ENCODE assay signal across 19 cellular contexts in genomic region chr4:121397941-121398601, GRCh38. TPM values are rescaled to one million over a fixed set of nuclear protein-coding genes. Genes with fewer than 3 reads are reported as not detected.
DNase-seq lines count a peak whose midpoint lies in the region; ATAC-seq and TF ChIP-seq lines count a peak whose summit lies in the region.
"Had no signal": no experiment of that assay in that cellular context is flagged by ENCODE, and none has a peak within 500 bp of the region (broad histone marks: within the 10 kb centered on the region; RNA-seq: fewer than 3 reads in every experiment).

No MANE protein-coding gene starts in this region.

- POLR2A ChIA-PET in GM10248 (lab: Yijun Ruan, JAX): no interaction called here

- H3K9ac ChIP-seq in stomach smooth muscle (ENCODE audit: low read length in 2 of 2): no peak overlapping the region

- no peak for TF ChIP-seq CTCF in VCaP (conservative IDR thresholded peaks at IDR 0.05)
- TF ChIP-seq CTCF in GM10248 (IDR thresholded peaks at IDR 0.05; ENCODE audit: control extremely low read depth, extremely low read depth, low read depth, missing control alignments): no peak

- H3K4me1 ChIP-seq in stomach smooth muscle (ENCODE audit: control insufficient read depth, insufficient read depth, low read length): peaks cover 5% of the 10 kb centered on the region
- H3K4me1 ChIP-seq: A549, Caco-2 had no signal

- H3K4me3 ChIP-seq in stomach smooth muscle (ENCODE audit: low read length in 2 of 2): peak overlapping the region in 1 of 2 donors; percentile 15
- H3K4me3 ChIP-seq: A549 had no signal

- peak; percentile 90 for ATAC-seq in Right ventricle myocardium superior (ENCODE audit: poor library complexity)
- ATAC-seq in left cardiac atrium: peak; percentile 34 to 84
- ATAC-seq: A549 had no signal

- peak overlapping the region; percentile 18; the same call in 1 of the 2 replicates for H3K27ac ChIP-seq in VCaP
- peak overlapping the region; percentile 49 for H3K27ac ChIP-seq in stomach smooth muscle (ENCODE audit: low read length)
- H3K27ac ChIP-seq: A549, C4-2B had no signal

- CTCF ChIA-PET in GM10248 (lab: Yijun Ruan, JAX): interaction anchor here (0.7 to 1.6 kb wide), 2 partner anchors 16 to 28 kb away, joined by 3 to 4 read pairs; no protein-coding TSS in a partner anchor

- H3K9me3 ChIP-seq in stomach smooth muscle (ENCODE audit: control insufficient read depth in 2 of 2, low read length in 2 of 2): no peaks in the 10 kb centered on the region
- H3K9me3 ChIP-seq: A549, Caco-2 had no signal

- H3K36me3 ChIP-seq in stomach smooth muscle (ENCODE audit: control insufficient read depth in 2 of 2, insufficient read depth in 2 of 2, low read length in 2 of 2): no peaks in the 10 kb centered on the region

- DNase-seq in Right ventricle myocardium superior (no peak), cardiac septum (ENCODE audit: low spot score) (no peak), left cardiac atrium (no peak), GM10248 (ENCODE audit: extremely low spot score) (no peak), SKM-1 (lab: John Stamatoyannopoulos, UW; ENCODE audit: unreplicated experiment) (no peak), NCI-H2107 (lab: John Stamatoyannopoulos, UW) (no peak)
- DNase-seq: Caco-2; DMS79; HCEC 1CT; NCI-H524 treated with DMSO at 0.1 percent for 48 hours; NK-92 treated with Interleukin-12 subunit alpha and Interleukin-12 subunit beta, amount 100 ng/mL, for 24 hours; OCI-M1; RPMI8226 had no signal

- H3K27me3 ChIP-seq in stomach smooth muscle (ENCODE audit: control insufficient read depth in 1 of 2, insufficient read depth in 2 of 2, low read length in 2 of 2): no peaks in the 10 kb centered on the region

- intact Hi-C loops in Right ventricle myocardium superior (cut with DNase I) (no loop called here), cardiac septum (cut with DNase I) (no loop called here), left cardiac atrium (cut with DNase I) (no loop called here)

RNA-seq across cellular contexts. Expression of gene QRFPR, which starts 17.3 kb away (rescaled TPM):
- total RNA-seq in Right ventricle myocardium superior (0.78 TPM), cardiac septum (1.9 TPM), left cardiac atrium (under 1 TPM; 0.32 to 0.99 TPM)
- total RNA-seq: Caco-2, HT1080, SK-MEL-5 had no signal
